In the genomic region with DNA sequence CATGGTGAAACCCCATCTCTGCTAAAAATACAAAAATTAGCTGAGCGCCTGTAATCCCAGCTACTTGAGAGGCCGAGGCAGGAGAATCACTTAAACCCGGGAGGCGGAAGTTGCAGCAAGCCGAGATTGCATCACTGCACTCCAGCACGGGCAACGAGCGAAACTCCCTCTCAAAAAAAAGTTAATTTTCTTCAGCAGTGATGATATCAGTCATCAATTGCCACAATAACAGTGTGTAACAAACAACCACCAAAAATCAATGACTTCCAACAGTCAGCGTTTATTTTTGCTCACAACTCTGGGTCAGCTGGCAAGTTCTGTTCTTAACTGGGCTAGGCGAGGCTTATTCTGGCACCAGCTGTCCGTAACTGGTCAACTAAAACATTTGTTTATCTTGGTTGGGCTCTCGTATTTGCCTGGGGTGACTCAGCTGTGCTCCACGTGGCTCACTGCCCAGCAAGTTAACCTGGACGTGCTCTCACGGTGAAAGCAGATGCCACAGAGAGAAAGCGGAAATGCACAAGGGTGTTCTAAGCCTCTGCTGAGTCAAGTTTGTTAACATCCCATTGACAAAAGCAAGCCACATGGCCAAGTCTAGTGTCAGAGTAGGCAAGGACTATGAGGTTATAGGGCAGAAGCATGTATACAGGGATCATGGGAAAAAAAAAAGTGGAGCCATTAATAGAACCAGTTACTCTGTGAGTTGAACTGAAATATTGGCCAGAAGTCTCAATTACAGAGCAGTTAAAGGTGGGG, we compare ENCODE assay signal across 8 cellular contexts. TPM values are rescaled to one million over a fixed set of nuclear protein-coding genes. Genes with fewer than 3 reads are reported as not detected.
DNase-seq lines count a peak whose midpoint lies in the region; ATAC-seq, FAIRE-seq and TF ChIP-seq lines count a peak whose summit lies in the region.

No MANE protein-coding gene starts in this region.

- ATAC-seq in GM19452 (IDR thresholded peaks at IDR 0.05; ENCODE audit: unreplicated experiment): no peak

- no peaks in the 10 kb centered on the region for H3K27me3 Mint-ChIP-seq in brain
- H3K27me3 Mint-ChIP-seq in activated CD4-positive, alpha-beta T cell treated with anti-CD3 and anti-CD28 coated beads, Interleukin-2, amount 10 ng/mL, durations not matched to agents 24 days and 14 days: no peaks in the 10 kb centered on the region

- H3K36me3 ChIP-seq in keratinocyte (ENCODE audit: control insufficient read depth in 2 of 2, extremely low read depth in 1 of 2, insufficient read depth in 2 of 2, low read length in 2 of 2): no peaks in the 10 kb centered on the region
- H3K36me3 ChIP-seq in testis (ENCODE audit: low read depth, missing control alignments): no peaks in the 10 kb centered on the region

- dilution Hi-C loops in keratinocyte (cut with MboI; ENCODE audit: extremely low pct_ligation_motif_present, low sequenced_read_pairs): no loop called here

- no peaks in the 10 kb centered on the region for H3K27me3 ChIP-seq in keratinocyte (ENCODE audit: control insufficient read depth, extremely low read depth, insufficient read depth, low read length)
- no peaks in the 10 kb centered on the region for H3K27me3 ChIP-seq in testis

- WGBS in testis, 2 donors: 34 to 45% methylated on average over 16 of the region's 16 CpGs

- peak overlapping the region; percentile 38 for H3K27ac ChIP-seq in keratinocyte (ENCODE audit: control insufficient read depth, insufficient read depth, low read length)
- no peak overlapping the region for H3K27ac ChIP-seq in testis

- no peak for TF ChIP-seq CTCF in brain (conservative IDR thresholded peaks at IDR 0.05)
- no peak for TF ChIP-seq CTCF in keratinocyte (optimal IDR thresholded peaks at IDR 0.05 in 1 of 3, IDR thresholded peaks at IDR 0.05 in 1 of 3, conservative IDR thresholded peaks at IDR 0.05 in 1 of 3; ENCODE audit: extremely low read depth in 1 of 3, insufficient read depth in 2 of 3, low read length in 3 of 3)
- no peak for TF ChIP-seq CTCF in testis (IDR thresholded peaks at IDR 0.05)

- peaks cover 26% of the 10 kb centered on the region for H3K36me3 Mint-ChIP-seq in brain
- no peaks in the 10 kb centered on the region for H3K36me3 Mint-ChIP-seq in activated CD4-positive, alpha-beta T cell treated with anti-CD3 and anti-CD28 coated beads, Interleukin-2, amount 10 ng/mL, durations not matched to agents 24 days and 14 days (ENCODE audit: low read depth)

- H3K9me1 ChIP-seq in keratinocyte (ENCODE audit: control insufficient read depth, extremely low read depth, insufficient read depth, low read length): no peaks in the 10 kb centered on the region

- no peaks in the 10 kb centered on the region for H3K9me3 ChIP-seq in keratinocyte (ENCODE audit: control insufficient read depth, low read depth, low read length)
- no peaks in the 10 kb centered on the region for H3K9me3 ChIP-seq in testis

- peak overlapping the region in 1 of 3 experiments; percentile 20 for H3K4me3 ChIP-seq in keratinocyte (ENCODE audit: control insufficient read depth in 2 of 3, extremely low read depth in 1 of 3, insufficient read depth in 2 of 3, low read depth in 1 of 3, low read length in 3 of 3)
- no peak overlapping the region for H3K4me3 ChIP-seq in testis

- TF ChIP-seq POLR2A in testis (IDR thresholded peaks at IDR 0.05): no peak

- no peaks in the 10 kb centered on the region for H4K20me1 ChIP-seq in keratinocyte (ENCODE audit: control insufficient read depth, extremely low read depth, insufficient read depth, low read length)

- H2AFZ ChIP-seq in keratinocyte (ENCODE audit: control insufficient read depth, low read length): peak overlapping the region; percentile 28

- intact Hi-C loops in testis (cut with DNase I; ENCODE audit: low total_unique reads): no loop called here
- intact Hi-C loops in activated CD4-positive, alpha-beta T cell treated with anti-CD3 and anti-CD28 coated beads, Interleukin-2, amount 10 ng/mL, durations not matched to agents 24 days and 14 days (cut with micrococcal nuclease): no loop called here

- no peak overlapping the region for H3K9ac ChIP-seq in keratinocyte (ENCODE audit: control insufficient read depth, extremely low read depth, insufficient read depth, low read length)

- H3K4me2 ChIP-seq in keratinocyte (ENCODE audit: control insufficient read depth, extremely low read depth, insufficient read depth, low read depth, low read length): peak overlapping the region; percentile 66

- no peaks in the 10 kb centered on the region for H3K79me2 ChIP-seq in keratinocyte (ENCODE audit: control insufficient read depth, insufficient read depth, low read length)

- no peaks in the 10 kb centered on the region for H3K9me3 Mint-ChIP-seq in brain
- H3K9me3 Mint-ChIP-seq in activated CD4-positive, alpha-beta T cell treated with anti-CD3 and anti-CD28 coated beads, Interleukin-2, amount 10 ng/mL, durations not matched to agents 24 days and 14 days: no peaks in the 10 kb centered on the region

- FAIRE-seq in keratinocyte (lab: Jason Lieb, UNC): peak; percentile 83

- peaks cover 14% of the 10 kb centered on the region for H3K4me1 Mint-ChIP-seq in brain
- H3K4me1 Mint-ChIP-seq in activated CD4-positive, alpha-beta T cell treated with anti-CD3 and anti-CD28 coated beads, Interleukin-2, amount 10 ng/mL, durations not matched to agents 24 days and 14 days: no peaks in the 10 kb centered on the region

- peaks cover 11% of the 10 kb centered on the region for H3K4me1 ChIP-seq in keratinocyte (ENCODE audit: control insufficient read depth, extremely low read depth, insufficient read depth, low read length)
- H3K4me1 ChIP-seq in testis: no peaks in the 10 kb centered on the region

- H3K4me3 Mint-ChIP-seq in brain: peak overlapping the region in 1 of 5 experiments; percentile 35
- no peak overlapping the region for H3K4me3 Mint-ChIP-seq in activated CD4-positive, alpha-beta T cell treated with anti-CD3 and anti-CD28 coated beads, Interleukin-2, amount 10 ng/mL, durations not matched to agents 24 days and 14 days

- DNase-seq in DMS79 treated with DMSO at 0.1 percent for 48 hours (lab: John Stamatoyannopoulos, UW): peak; percentile 31
- peak; percentile 44 for DNase-seq in NCI-H2107 treated with DMSO at 0.1 percent for 48 hours (lab: John Stamatoyannopoulos, UW; ENCODE audit: unreplicated experiment)
- DNase-seq in keratinocyte (ENCODE audit: low read depth, low spot score): peak; percentile 11
- DNase-seq in testis: peak; percentile 63
- DNase-seq in activated effector memory CD4-positive, alpha-beta T cell treated with anti-CD3 and anti-CD28 coated beads, Interleukin-2, amount 50 U/mL, for 16 hours: no peak
- DNase-seq in activated CD4-positive, alpha-beta T cell treated with anti-CD3 and anti-CD28 coated beads, Interleukin-2, amount 10 ng/mL, durations not matched to agents 24 days and 14 days: no peak

- peak overlapping the region in 3 of 5 experiments; percentile 64 to 75 (median 66) for H3K27ac Mint-ChIP-seq in brain
- H3K27ac Mint-ChIP-seq in activated CD4-positive, alpha-beta T cell treated with anti-CD3 and anti-CD28 coated beads, Interleukin-2, amount 10 ng/mL, durations not matched to agents 24 days and 14 days: no peak overlapping the region

RNA-seq across cellular contexts. Expression of a gene that starts 52.1 kb away (rescaled TPM):
- not detected for polyA plus RNA-seq in brain (ENCODE audit: insufficient read depth, low read depth, low replicate concordance)
- polyA plus RNA-seq in keratinocyte: not detected in 3 replicates
- polyA plus RNA-seq in keratinocyte (2011; ENCODE audit: low read depth): not detected
- polyA plus RNA-seq in keratinocyte (2011; cell fraction: cytosol; rRNA removed): not detected in 2 replicates
- not detected in 2 replicates for polyA plus RNA-seq in keratinocyte (2011; cell fraction: nucleus; rRNA removed)
- polyA plus RNA-seq in keratinocyte (2012; ENCODE audit: low replicate concordance): not detected in 2 replicates
- not detected in 3 replicates for polyA minus RNA-seq in keratinocyte
- polyA minus RNA-seq in keratinocyte (2011; cell fraction: cytosol; rRNA and poly(A)+ RNA removed): not detected
- not detected in 2 replicates for polyA minus RNA-seq in keratinocyte (2011; cell fraction: nucleus; rRNA and poly(A)+ RNA removed)
- total RNA-seq in testis: not detected
- polyA plus RNA-seq in testis (ENCODE audit: insufficient read depth, low read depth, low replicate concordance): not detected
- not detected in 2 replicates for total RNA-seq in activated CD4-positive, alpha-beta T cell treated with anti-CD3 and anti-CD28 coated beads, Interleukin-2, amount 10 ng/mL, durations not matched to agents 24 days and 14 days

RNA-seq across cellular contexts. Expression of a gene that starts 58.1 kb away (rescaled TPM):
- polyA plus RNA-seq in brain (ENCODE audit: insufficient read depth, low read depth, low replicate concordance) (8.6 TPM), keratinocyte (15.3 to 17.4 TPM (median 15.4 TPM) in 3 replicates), testis (ENCODE audit: insufficient read depth, low read depth, low replicate concordance) (16.8 TPM)
- 10.4 TPM for polyA plus RNA-seq in keratinocyte (2011; ENCODE audit: low read depth)
- 15.3 and 19.5 TPM in 2 replicates for polyA plus RNA-seq in keratinocyte (2011; cell fraction: cytosol; rRNA removed)
- polyA plus RNA-seq in keratinocyte (2011; cell fraction: nucleus; rRNA removed): 49.4 and 50.0 TPM in 2 replicates
- 16.1 and 19.0 TPM in 2 replicates for polyA plus RNA-seq in keratinocyte (2012; ENCODE audit: low replicate concordance)
- polyA minus RNA-seq in keratinocyte: 36.5 to 48.2 TPM (median 39.6 TPM) in 3 replicates
- polyA minus RNA-seq in keratinocyte (2011; cell fraction: cytosol; rRNA and poly(A)+ RNA removed): 24.7 TPM
- polyA minus RNA-seq in keratinocyte (2011; cell fraction: nucleus; rRNA and poly(A)+ RNA removed): 62.6 and 98.8 TPM in 2 replicates
- total RNA-seq in testis: 10 to 100 TPM; 24.4 to 28.6 TPM
- 11.2 and 11.4 TPM in 2 replicates for total RNA-seq in activated CD4-positive, alpha-beta T cell treated with anti-CD3 and anti-CD28 coated beads, Interleukin-2, amount 10 ng/mL, durations not matched to agents 24 days and 14 days

Comparison
In these comparisons a context has a peak if more than half of its experiments do, and no peak if none do; other contexts are left out.
1. DNase-seq: peak in DMS79 treated with DMSO at 0.1 percent for 48 hours (single experiment), NCI-H2107 treated with DMSO at 0.1 percent for 48 hours (single experiment), keratinocyte (single experiment) and testis (single experiment); none in activated effector memory CD4-positive, alpha-beta T cell treated with anti-CD3 and anti-CD28 coated beads, Interleukin-2, amount 50 U/mL, for 16 hours (single experiment) and activated CD4-positive, alpha-beta T cell treated with anti-CD3 and anti-CD28 coated beads, Interleukin-2, amount 10 ng/mL, durations not matched to agents 24 days and 14 days (single experiment).